ENCODE assay signal across 8 cellular contexts in the genomic region with DNA sequence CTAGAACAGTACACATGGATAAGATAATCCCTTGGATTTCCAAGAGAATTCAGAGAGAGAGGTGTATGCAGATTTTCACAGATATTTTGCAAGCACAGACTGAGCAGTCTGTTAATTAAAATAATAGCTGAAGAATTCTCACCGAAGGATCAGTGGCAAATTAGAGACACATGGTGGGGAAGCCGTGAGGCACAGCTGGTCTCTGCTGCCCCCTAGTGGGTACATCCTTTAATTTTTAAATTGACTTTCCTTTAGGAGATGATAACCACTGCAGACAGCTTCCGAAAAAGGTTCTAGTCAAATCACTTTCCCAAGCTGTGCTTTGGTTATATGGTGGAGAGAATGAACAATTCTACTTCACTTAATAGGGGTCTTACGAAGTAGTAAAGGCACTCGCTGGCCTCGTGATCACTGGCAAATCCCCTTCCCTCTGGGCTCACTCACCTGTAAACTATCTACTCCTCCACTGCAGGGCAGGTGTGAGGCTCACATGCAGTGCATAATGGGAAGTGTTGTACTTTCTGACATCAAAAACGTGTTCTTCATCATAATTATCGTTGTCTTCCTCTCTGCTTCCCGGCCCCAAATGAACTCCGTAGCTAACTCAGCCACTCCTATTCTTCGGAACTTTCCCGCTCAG. TPM values are rescaled to one million over a fixed set of nuclear protein-coding genes. Genes with fewer than 3 reads are reported as not detected.
DNase-seq lines count a peak whose midpoint lies in the region; ATAC-seq and TF ChIP-seq lines count a peak whose summit lies in the region.

No MANE protein-coding gene starts in this region.

- H3K27me3 Mint-ChIP-seq in natural killer cell (ENCODE audit: low read depth in 2 of 2): no peaks in the 10 kb centered on the region

- H3K27ac Mint-ChIP-seq in natural killer cell: no peak overlapping the region

- DNase-seq in DMS 273 (lab: John Stamatoyannopoulos, UW; ENCODE audit: unreplicated experiment) (peak; percentile 81), HK-2 (ENCODE audit: unreplicated experiment) (peak; percentile 48), epithelial cell of proximal tubule (ENCODE audit: low read depth) (no peak), natural killer cell (peak; percentile 46), suprapubic skin (ENCODE audit: low spot score in 2 of 2) (peak in 1 of 2 donors; percentile 82), mesenteric fat pad (ENCODE audit: low spot score) (no peak)
- DNase-seq in activated CD8-positive, alpha-beta memory T cell treated with anti-CD3 and anti-CD28 coated beads, Interleukin-2, amount 50 U/mL, for 4 hours: peak; percentile 64

- no peak overlapping the region for H3K4me3 ChIP-seq in OCI-LY1 (ENCODE audit: low read depth, low read length, poor library complexity, severe bottlenecking)
- no peak overlapping the region for H3K4me3 ChIP-seq in epithelial cell of proximal tubule (ENCODE audit: low read depth, low read length)
- H3K4me3 ChIP-seq in suprapubic skin: no peak overlapping the region

- 54% methylated on average over 12 of the region's 12 CpGs for WGBS in suprapubic skin

- no peaks in the 10 kb centered on the region for H3K9me3 ChIP-seq in OCI-LY1 (ENCODE audit: low read length)
- H3K9me3 ChIP-seq in suprapubic skin: no peaks in the 10 kb centered on the region

- no peak overlapping the region for H2AFZ ChIP-seq in OCI-LY1 (ENCODE audit: low read length)

- no peaks in the 10 kb centered on the region for H3F3A ChIP-seq in OCI-LY1 (ENCODE audit: insufficient read depth, low read length)

- H4K20me1 ChIP-seq in OCI-LY1 (ENCODE audit: insufficient read depth, low read length): no peaks in the 10 kb centered on the region

- H3K36me3 Mint-ChIP-seq in natural killer cell: no peaks in the 10 kb centered on the region

- H3K4me1 ChIP-seq in OCI-LY1 (ENCODE audit: insufficient read depth, low read length, severe bottlenecking): no peaks in the 10 kb centered on the region
- peaks cover 10% of the 10 kb centered on the region for H3K4me1 ChIP-seq in suprapubic skin

- H3K4me1 Mint-ChIP-seq in natural killer cell: peaks cover 25% of the 10 kb centered on the region in 2 donors

- ATAC-seq in natural killer cell: peak; percentile 61 to 81 (median 76)

- peaks cover 10% of the 10 kb centered on the region; the same call in 1 of the 2 replicates for H3K36me3 ChIP-seq in OCI-LY1 (ENCODE audit: insufficient read depth, low read length)
- no peaks in the 10 kb centered on the region for H3K36me3 ChIP-seq in suprapubic skin

- H3K27ac ChIP-seq in OCI-LY1 (ENCODE audit: low read depth, low read length, poor library complexity, severe bottlenecking) (no peak overlapping the region), suprapubic skin (no peak overlapping the region)

- intact Hi-C loops in natural killer cell (cut with micrococcal nuclease): loop anchor here (1.0 to 10.0 kb wide), 4 partner anchors 194 to 515 kb away; no protein-coding TSS in a partner anchor

- no peak for TF ChIP-seq EP300 in suprapubic skin (IDR thresholded peaks at IDR 0.05)

- H3K9me2 ChIP-seq in OCI-LY1 (ENCODE audit: low read depth, low read length): no peaks in the 10 kb centered on the region

- H3K79me2 ChIP-seq in OCI-LY1 (ENCODE audit: insufficient read depth, low read length): no peaks in the 10 kb centered on the region

- TF ChIP-seq CTCF in OCI-LY1 (IDR thresholded peaks at IDR 0.05; ENCODE audit: low read length): peak; percentile 85
- peak; percentile 84 for TF ChIP-seq CTCF in epithelial cell of proximal tubule (conservative IDR thresholded peaks at IDR 0.05; ENCODE audit: low read depth, low read length)
- TF ChIP-seq CTCF in natural killer cell (IDR thresholded peaks at IDR 0.05): peak; percentile 94
- peak; percentile 69 to 84 for TF ChIP-seq CTCF in suprapubic skin (IDR thresholded peaks at IDR 0.05)

- no peak overlapping the region for H3K4me2 ChIP-seq in OCI-LY1 (ENCODE audit: low read length)

- no peak overlapping the region for H3K9ac ChIP-seq in OCI-LY1 (ENCODE audit: low read length)

- H3K27me3 ChIP-seq in OCI-LY1 (ENCODE audit: insufficient read depth, low read length) (no peaks in the 10 kb centered on the region), suprapubic skin (no peaks in the 10 kb centered on the region)

- TF ChIP-seq POLR2A in suprapubic skin (IDR thresholded peaks at IDR 0.05): no peak

- no peaks in the 10 kb centered on the region for H3K9me3 Mint-ChIP-seq in natural killer cell

- H3K4me3 Mint-ChIP-seq in natural killer cell: no peak overlapping the region

RNA-seq across cellular contexts. Expression of a gene that starts 19.5 kb away (rescaled TPM):
- total RNA-seq in epithelial cell of proximal tubule: 22.7 and 27.0 TPM in 2 replicates
- total RNA-seq in natural killer cell: 10 to 100 TPM; 14.7 to 26.0 (median 24.5) TPM
- total RNA-seq in suprapubic skin: 10 to 100 TPM; 14.1 to 38.2 (median 24.7) TPM
- 30.2 TPM for total RNA-seq in mesenteric fat pad

RNA-seq across cellular contexts. Expression of a gene that starts 30.6 kb away (rescaled TPM):
- total RNA-seq in epithelial cell of proximal tubule: 44.3 and 45.4 TPM in 2 replicates
- total RNA-seq in natural killer cell: 10 to 100 TPM; 13.4 to 19.6 (median 17.5) TPM
- 10 to 100 TPM in 3 of 4 donors, 1 to 10 TPM in 1; 9.4 to 16.6 (median 11.5) TPM for total RNA-seq in suprapubic skin
- 43.1 TPM for total RNA-seq in mesenteric fat pad

Comparison
In these comparisons a context has a peak if more than half of its experiments do, and no peak if none do; other contexts are left out.
1. DNase-seq: peak in DMS 273 (single experiment), HK-2 (single experiment), activated CD8-positive, alpha-beta memory T cell treated with anti-CD3 and anti-CD28 coated beads, Interleukin-2, amount 50 U/mL, for 4 hours (single experiment) and natural killer cell (single experiment); none in epithelial cell of proximal tubule (single experiment) and mesenteric fat pad (single experiment).
2. Peak in every context shown above with its lines, with median percentiles within 50 percentile points of each other: CTCF ChIP-seq.